8 cellular contexts compared by ENCODE assay signal in genomic region chr21:32393677-32394001, GRCh38. TPM values are rescaled to one million over a fixed set of nuclear protein-coding genes. Genes with fewer than 3 reads are reported as not detected.
A peak's percentile ranks its signal among the peaks of the same experiment; 100 is the strongest.
DNase-seq lines count a peak whose midpoint lies in the region; ATAC-seq, FAIRE-seq and TF ChIP-seq lines count a peak whose summit lies in the region.

No MANE protein-coding gene starts in this region.

- no peaks in the 10 kb centered on the region for H3K9me3 ChIP-seq in PC-9 (ENCODE audit: insufficient read depth, low read depth)

- peak; percentile 81 for FAIRE-seq in GM12892 (lab: Jason Lieb, UNC)

- no peak for TF ChIP-seq CTCF in PC-9 (conservative IDR thresholded peaks at IDR 0.05)
- no peak for TF ChIP-seq CTCF in endothelial cell (IDR thresholded peaks at IDR 0.05; ENCODE audit: unreplicated experiment)

- H3K4me2 ChIP-seq in PC-9 = peak overlapping the region; percentile 97

- POLR2A ChIA-PET in PC-9 (lab: Charles Lee; ENCODE audit: unreplicated experiment) = interaction anchor here (0.6 kb wide), 1 partner anchor 529 kb away, joined by 6 read pairs; no protein-coding TSS in a partner anchor

- intact Hi-C loops in PC-9 (cut with micrococcal nuclease; ENCODE audit: unreplicated experiment) = loop anchor here (2.0 kb wide), 1 partner anchor 39 kb away; no protein-coding TSS in a partner anchor

- peak overlapping the region; percentile 91 for H3K4me3 ChIP-seq in PC-9
- H3K4me3 ChIP-seq in rectal smooth muscle tissue (ENCODE audit: low read length) = peak overlapping the region; percentile 64

- H3K27me3 ChIP-seq in PC-9 (ENCODE audit: insufficient read depth, low read depth) (no peaks in the 10 kb centered on the region), rectal smooth muscle tissue (ENCODE audit: control insufficient read depth, insufficient read depth, low read length) (no peaks in the 10 kb centered on the region)

- no TSS peak for BruUV-seq in PC-9 (replicated peaks; lab: Mats Ljungman, UMichigan)

- peaks cover 17% of the 10 kb centered on the region for H4K20me1 ChIP-seq in PC-9 (ENCODE audit: insufficient read depth)

- peak overlapping the region; percentile 83; the same call in 1 of the 2 replicates for H2AFZ ChIP-seq in PC-9

- H3K4me3 Mint-ChIP-seq in endothelial cell (ENCODE audit: unreplicated experiment) = peak overlapping the region; percentile 89

- H3K9me3 Mint-ChIP-seq in endothelial cell (ENCODE audit: unreplicated experiment) = no peaks in the 10 kb centered on the region

- H3K4me1 ChIP-seq in PC-9 (replicated peaks; ENCODE audit: insufficient read depth) (peaks cover 19% of the 10 kb centered on the region), rectal smooth muscle tissue (ENCODE audit: control insufficient read depth, insufficient read depth, low read length) (peaks cover 7% of the 10 kb centered on the region)

- no peak for ATAC-seq in GM21360 (IDR thresholded peaks at IDR 0.05; ENCODE audit: unreplicated experiment)

- H3K9me2 ChIP-seq in PC-9 (ENCODE audit: insufficient read depth) = no peaks in the 10 kb centered on the region

- H3K4me1 Mint-ChIP-seq in endothelial cell (ENCODE audit: unreplicated experiment) = no peaks in the 10 kb centered on the region

- H3K36me3 ChIP-seq in PC-9 (ENCODE audit: low read depth) (no peaks in the 10 kb centered on the region), rectal smooth muscle tissue (ENCODE audit: control insufficient read depth, insufficient read depth, low read length) (no peaks in the 10 kb centered on the region)

- H3F3A ChIP-seq in PC-9 (ENCODE audit: insufficient read depth, low read depth) = peaks cover 14% of the 10 kb centered on the region; the same call in 1 of the 2 replicates

- H3K79me2 ChIP-seq in PC-9 (ENCODE audit: low read depth) = peaks cover 40% of the 10 kb centered on the region

- H3K27ac ChIP-seq in PC-9 (peak overlapping the region; percentile 80), rectal smooth muscle tissue (ENCODE audit: low read depth, low read length) (no peak overlapping the region)

- H3K9ac ChIP-seq in rectal smooth muscle tissue (ENCODE audit: low read length) = peak overlapping the region; percentile 2

- DNase-seq in GM12892 (ENCODE audit: insufficient read length) = no peak
- no peak for DNase-seq in PC-9
- no peak for DNase-seq in endothelial cell (ENCODE audit: low spot score)
- DNase-seq in globus pallidus (ENCODE audit: low spot score) = no peak
- no peak for DNase-seq in KBM-7
- no peak for DNase-seq in central memory CD4-positive, alpha-beta T cell

- no peak overlapping the region for H3K27ac Mint-ChIP-seq in endothelial cell (ENCODE audit: unreplicated experiment)

- no peak for TF ChIP-seq POLR2A in GM12892 (IDR thresholded peaks at IDR 0.05; ENCODE audit: low read depth, low read length)

- CTCF ChIA-PET in PC-9 (lab: Charles Lee) = interaction anchor here (0.6 to 1.0 kb wide), 2 partner anchors 8 to 207 kb away, joined by 7 to 8 read pairs; no protein-coding TSS in a partner anchor

- H3K36me3 Mint-ChIP-seq in endothelial cell (ENCODE audit: low read depth, unreplicated experiment) = peaks cover 4% of the 10 kb centered on the region

- in situ Hi-C loops in KBM-7 (cut with MboI; ENCODE audit: low pct_unique_long_range_greater_than_20kb, low sequenced_read_pairs) = no loop called here

- H3K27me3 Mint-ChIP-seq in endothelial cell (ENCODE audit: unreplicated experiment) = no peaks in the 10 kb centered on the region

RNA-seq across cellular contexts. Expression of gene URB1, which starts 0.8 kb away (rescaled TPM):
- polyA plus RNA-seq in GM12892 (2012; ENCODE audit: missing spikeins) = 5.2 TPM
- total RNA-seq in PC-9 (2021) = 11.0 TPM in 2 replicates
- total RNA-seq in endothelial cell (ENCODE audit: unreplicated experiment) = 10.6 TPM

RNA-seq across cellular contexts. Expression of gene EVA1C, which starts 18.9 kb away (rescaled TPM):
- not detected for polyA plus RNA-seq in GM12892 (2012; ENCODE audit: missing spikeins)
- total RNA-seq in PC-9 (2021) (3.0 and 3.1 TPM in 2 replicates), endothelial cell (ENCODE audit: unreplicated experiment) (1.1 TPM)
